1 cellular context compared by ENCODE assay signal in the genomic region with DNA sequence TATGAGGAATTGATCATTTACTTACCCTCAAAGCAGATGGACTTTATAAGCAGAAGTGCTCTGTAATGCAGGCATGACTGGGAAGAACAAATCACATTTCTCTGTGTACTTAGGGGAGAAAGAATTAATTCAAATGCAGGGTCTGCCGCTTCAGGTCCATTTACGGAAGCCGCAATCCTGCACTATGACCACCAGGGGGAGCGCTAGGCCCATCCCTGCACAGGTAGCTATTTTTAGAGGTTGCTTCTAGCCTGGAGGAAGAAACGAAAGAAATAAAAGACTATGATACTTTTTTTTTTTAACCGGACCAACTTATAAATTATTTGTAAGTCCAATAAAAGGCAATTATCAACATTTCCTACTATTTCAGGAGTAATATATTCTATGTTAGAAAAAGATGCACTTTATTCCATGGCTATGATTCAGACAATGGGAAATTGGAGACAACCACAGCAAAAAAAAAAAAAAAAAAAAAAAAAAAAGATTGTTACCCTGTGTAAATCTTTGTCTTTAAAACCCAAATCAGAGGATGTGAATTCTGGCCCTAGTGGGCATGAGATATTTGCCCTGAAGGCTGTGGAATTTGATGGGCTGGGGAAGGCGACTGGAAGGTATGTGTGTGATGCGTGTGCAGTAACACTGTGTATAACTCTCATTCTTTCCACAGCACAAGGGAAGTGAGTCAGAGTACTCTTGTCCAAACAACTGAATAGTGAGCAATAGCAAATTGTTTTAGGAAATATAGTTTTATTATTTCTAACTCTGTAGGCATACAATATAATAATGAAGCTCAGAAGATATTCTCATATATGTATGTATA.
TF ChIP-seq lines count a peak whose summit lies in the region.

No MANE protein-coding gene starts in this region.

TF ChIP-seq in A549, 52 proteins besides CTCF, POLR2A, EP300 and RAD21 (continued from another document):
- TF ChIP-seq, protein P1, sequence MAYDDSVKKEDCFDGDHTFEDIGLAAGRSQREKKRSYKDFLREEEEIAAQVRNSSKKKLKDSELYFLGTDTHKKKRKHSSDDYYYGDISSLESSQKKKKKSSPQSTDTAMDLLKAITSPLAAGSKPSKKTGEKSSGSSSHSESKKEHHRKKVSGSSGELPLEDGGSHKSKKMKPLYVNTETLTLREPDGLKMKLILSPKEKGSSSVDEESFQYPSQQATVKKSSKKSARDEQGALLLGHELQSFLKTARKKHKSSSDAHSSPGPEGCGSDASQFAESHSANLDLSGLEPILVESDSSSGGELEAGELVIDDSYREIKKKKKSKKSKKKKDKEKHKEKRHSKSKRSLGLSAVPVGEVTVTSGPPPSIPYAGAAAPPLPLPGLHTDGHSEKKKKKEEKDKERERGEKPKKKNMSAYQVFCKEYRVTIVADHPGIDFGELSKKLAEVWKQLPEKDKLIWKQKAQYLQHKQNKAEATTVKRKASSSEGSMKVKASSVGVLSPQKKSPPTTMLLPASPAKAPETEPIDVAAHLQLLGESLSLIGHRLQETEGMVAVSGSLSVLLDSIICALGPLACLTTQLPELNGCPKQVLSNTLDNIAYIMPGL (CRISPR knock-in tag; IDR thresholded peaks at IDR 0.05; ENCODE audit: borderline replicate concordance), result no peak
- TF ChIP-seq CBX2 (IDR thresholded peaks at IDR 0.05; ENCODE audit: borderline replicate concordance, low read depth), result no peak
